9 cellular contexts compared by ENCODE assay signal in the genomic region with DNA sequence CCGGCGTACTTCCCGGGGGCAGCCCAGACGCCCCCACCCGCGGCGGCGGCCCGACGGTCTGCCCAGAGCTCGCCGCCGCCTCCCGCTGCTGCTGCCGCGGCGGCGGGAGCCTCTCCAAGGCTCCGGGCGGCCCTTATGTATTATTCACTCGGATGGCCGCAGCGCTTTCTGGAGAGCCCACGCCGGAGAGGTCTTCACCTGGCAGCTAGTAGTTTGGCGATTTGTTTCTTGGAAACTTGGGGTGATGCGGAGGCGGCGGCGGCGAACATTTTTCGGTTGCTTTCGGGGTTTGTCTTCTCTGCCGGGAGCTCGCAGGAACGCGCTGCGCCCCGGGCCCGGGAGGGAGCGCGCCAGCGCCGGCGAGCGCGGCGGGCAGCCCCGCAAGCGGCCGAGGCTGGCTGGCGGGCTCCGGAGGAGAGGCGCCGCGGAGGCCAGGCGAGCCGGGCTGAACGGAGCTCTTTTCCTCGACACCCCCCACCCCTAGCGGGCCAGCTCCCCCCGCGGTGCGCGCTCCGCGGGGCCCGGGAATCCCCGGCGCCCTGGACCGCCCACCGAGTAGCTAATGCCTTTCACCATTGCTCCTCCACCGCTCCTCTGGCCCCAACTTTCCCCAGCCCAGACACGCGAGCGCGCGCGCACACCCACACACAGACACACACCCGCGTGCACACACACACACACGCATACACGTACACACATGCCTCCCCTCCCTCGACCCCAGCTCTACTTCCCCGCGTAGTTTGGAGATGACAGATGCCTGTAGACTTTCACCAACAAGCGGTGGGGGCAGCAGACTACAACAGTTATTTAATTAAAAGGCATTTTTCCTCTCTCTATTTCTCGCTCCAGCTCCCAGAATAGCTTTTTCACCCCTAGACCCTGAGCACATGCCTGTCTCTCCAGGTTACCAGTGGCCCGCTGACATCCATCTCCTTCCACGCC.
DNase-seq lines count a peak whose midpoint lies in the region; ATAC-seq, FAIRE-seq and TF ChIP-seq lines count a peak whose summit lies in the region.
"Had no signal": no experiment of that assay in that cellular context is flagged by ENCODE, and none has a peak within 500 bp of the region (broad histone marks: within the 10 kb centered on the region; RNA-seq: fewer than 3 reads in every experiment).

No MANE protein-coding gene starts in this region.

- H3K36me3 ChIP-seq in astrocyte (ENCODE audit: insufficient read depth, low read length) (no peaks in the 10 kb centered on the region), iPS DF 6.9 (ENCODE audit: control insufficient read depth, insufficient read depth, low read length) (no peaks in the 10 kb centered on the region), sigmoid colon (no peaks in the 10 kb centered on the region)

- H3K27ac ChIP-seq in astrocyte (ENCODE audit: low read depth, low read length) (no peak overlapping the region), iPS DF 6.9 (ENCODE audit: low read length) (no peak overlapping the region), sigmoid colon (peak overlapping the region; percentile 64 to 89 (median 74))

- intact Hi-C loops in sigmoid colon (cut with DNase I), result loop anchor here (5.0 to 10.0 kb wide), 2 partner anchors 81 to 324 kb away; a partner anchor contains a TSS

- DNase-seq in activated gamma-delta T cell treated with anti-CD3 and anti-CD28 coated beads, Interleukin-2, amount 50 U/mL, for 16 hours (ENCODE audit: low read depth), result peak; percentile 3
- DNase-seq in activated gamma-delta T cell treated with Interleukin-2 at 50 U/mL for 16 hours (no peak), OCI-M1 (lab: John Stamatoyannopoulos, UW) (peak; percentile 14), astrocyte (ENCODE audit: low read depth) (peak; percentile 61), iPS DF 6.9 (ENCODE audit: low read depth, low spot score) (no peak), sigmoid colon (peak; percentile 72)
- DNase-seq in effector CD4-positive, alpha-beta T cell, result no peak

- peak overlapping the region; percentile 62 for H3K4me3 ChIP-seq in astrocyte (ENCODE audit: insufficient read depth, low read depth, low read length)
- H3K4me3 ChIP-seq in iPS DF 6.9 (ENCODE audit: low read length), result peak overlapping the region; percentile 50; the same call in 1 of the 2 replicates
- H3K4me3 ChIP-seq in sigmoid colon, result peak overlapping the region; percentile 50 to 61 (median 55)

- no CpG with 5 or more reads among the region's 90 CpGs for WGBS in iPS DF 6.9 (ENCODE audit: insufficient coverage, insufficient read length)
- WGBS in sigmoid colon, 2 donors, result 0 to 1% methylated on average over 90 of the region's 90 CpGs

- peaks cover 10% of the 10 kb centered on the region for H3K27me3 ChIP-seq in astrocyte (ENCODE audit: insufficient read depth, low read length)
- peaks cover 4% of the 10 kb centered on the region; the same call in 1 of the 2 replicates for H3K27me3 ChIP-seq in iPS DF 6.9 (ENCODE audit: control insufficient read depth, insufficient read depth, low read length)
- peaks cover 0 to 19% (median 4%) of the 10 kb centered on the region in 3 donors for H3K27me3 ChIP-seq in sigmoid colon

- H3K9me3 ChIP-seq in astrocyte (ENCODE audit: insufficient read depth, low read depth, low read length) (no peaks in the 10 kb centered on the region), iPS DF 6.9 (ENCODE audit: control insufficient read depth, insufficient read depth, low read length) (no peaks in the 10 kb centered on the region), sigmoid colon (no peaks in the 10 kb centered on the region)

- H3K36me3 Mint-ChIP-seq in astrocyte (ENCODE audit: low read depth, unreplicated experiment), result no peaks in the 10 kb centered on the region

- no peak for ATAC-seq in HG03342 (IDR thresholded peaks at IDR 0.05; ENCODE audit: unreplicated experiment)

- H3K9me3 Mint-ChIP-seq in astrocyte (ENCODE audit: unreplicated experiment), result no peaks in the 10 kb centered on the region

- H4K20me1 ChIP-seq in astrocyte (ENCODE audit: insufficient read depth, low read length), result no peaks in the 10 kb centered on the region

- H3K9ac ChIP-seq in astrocyte (ENCODE audit: low read length), result peak overlapping the region; percentile 56

- peak overlapping the region; percentile 96 for H3K4me3 Mint-ChIP-seq in astrocyte (ENCODE audit: unreplicated experiment)

- FAIRE-seq in astrocyte (lab: Jason Lieb, UNC), result no peak
- FAIRE-seq: GM18507 had no signal

- H3K27me3 Mint-ChIP-seq in astrocyte (ENCODE audit: low read depth, unreplicated experiment), result peaks cover 19% of the 10 kb centered on the region

- H3K4me1 Mint-ChIP-seq in astrocyte (ENCODE audit: low read depth, unreplicated experiment), result peaks cover 1% of the 10 kb centered on the region

- peak; percentile 19 for TF ChIP-seq CTCF in astrocyte (IDR thresholded peaks at IDR 0.05; ENCODE audit: insufficient read depth, low read depth, low read length)
- no peak for TF ChIP-seq CTCF in sigmoid colon (IDR thresholded peaks at IDR 0.05)

- peaks cover 19% of the 10 kb centered on the region for H3K4me1 ChIP-seq in astrocyte (ENCODE audit: insufficient read depth, low read length)
- H3K4me1 ChIP-seq in iPS DF 6.9 (ENCODE audit: control insufficient read depth, insufficient read depth, low read length), result peaks cover 3% of the 10 kb centered on the region; the same call in 1 of the 2 replicates
- H3K4me1 ChIP-seq in sigmoid colon, result peaks cover 0 to 32% (median 29%) of the 10 kb centered on the region in 4 donors

- H3K4me2 ChIP-seq in astrocyte (ENCODE audit: low read length), result peak overlapping the region; percentile 99

- no peak for TF ChIP-seq POLR2A in sigmoid colon (IDR thresholded peaks at IDR 0.05)

- no peak for TF ChIP-seq EP300 in sigmoid colon (IDR thresholded peaks at IDR 0.05)

- H3K27ac Mint-ChIP-seq in astrocyte (ENCODE audit: unreplicated experiment), result no peak overlapping the region

- peak overlapping the region; percentile 65 for H2AFZ ChIP-seq in astrocyte (ENCODE audit: low read depth, low read length)

- H3K79me2 ChIP-seq in astrocyte (ENCODE audit: insufficient read depth, low read length), result no peaks in the 10 kb centered on the region

Comparison
In these comparisons a context has a peak if more than half of its experiments do, and no peak if none do; other contexts are left out.
1. DNase-seq: peak in activated gamma-delta T cell treated with anti-CD3 and anti-CD28 coated beads, Interleukin-2, amount 50 U/mL, for 16 hours (single experiment), OCI-M1 (single experiment), astrocyte (single experiment) and sigmoid colon (single experiment); none in activated gamma-delta T cell treated with Interleukin-2 at 50 U/mL for 16 hours (single experiment), iPS DF 6.9 (single experiment) and effector CD4-positive, alpha-beta T cell (single experiment).
2. H3K27ac ChIP-seq: peak in sigmoid colon (4 of 4); none in astrocyte (single experiment) and iPS DF 6.9 (single experiment).
3. Peak in every context shown above with its lines, with median percentiles within 50 percentile points of each other: H3K4me3 ChIP-seq.